ENCODE assay signal across 33 cellular contexts in the genomic region with DNA sequence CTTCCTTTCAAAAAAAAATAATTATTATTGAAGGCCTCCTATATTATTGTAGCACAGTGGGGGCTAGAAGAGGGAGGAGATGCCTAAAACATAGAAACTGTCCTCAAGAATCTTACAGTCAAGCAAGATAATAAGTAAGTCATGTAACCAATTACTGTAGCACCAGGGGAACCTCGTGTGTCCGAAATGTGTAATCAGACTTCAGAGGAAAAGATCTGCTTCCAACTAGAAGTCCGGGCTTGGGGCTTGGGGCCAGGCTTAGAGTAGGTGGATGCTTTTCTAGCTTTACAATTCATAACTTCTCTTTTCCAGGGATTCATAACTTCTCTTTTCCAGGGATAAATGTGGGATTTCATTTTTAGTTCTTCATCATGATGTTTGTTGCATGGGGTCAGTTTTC. TPM values are rescaled to one million over a fixed set of nuclear protein-coding genes. Genes with fewer than 3 reads are reported as not detected.
"Had no signal": no experiment of that assay in that cellular context is flagged by ENCODE, and none has a peak within 500 bp of the region (broad histone marks: within the 10 kb centered on the region; RNA-seq: fewer than 3 reads in every experiment).

No MANE protein-coding gene starts in this region.

- H3K36me3 Mint-ChIP-seq: activated naive CD8-positive, alpha-beta T cell had no signal

- H3K36me3 ChIP-seq: gastrocnemius medialis had no signal

- H3K4me3 ChIP-seq: coronary artery, dorsolateral prefrontal cortex, esophagus muscularis mucosa, gastrocnemius medialis had no signal

- H3K4me1 ChIP-seq: foreskin keratinocyte, gastrocnemius medialis had no signal

- H3K9me3 ChIP-seq: esophagus muscularis mucosa, gastrocnemius medialis had no signal

- H3K4me3 Mint-ChIP-seq: activated B cell treated with CpG ODN at 0.5 μM for 24 hours; activated CD8-positive, alpha-beta T cell treated with anti-CD3 and anti-CD28 coated beads for 36 hours; activated naive CD8-positive, alpha-beta T cell; activated T-cell treated with anti-CD3 and anti-CD28 coated beads, Interleukin-2, amount 50 U/mL, for 4 hours; activated T-helper 17 cell treated with anti-CD3 and anti-CD28 coated beads, Interleukin-2, amount 50 U/mL, for 72 hours; dendritic cell treated with granulocyte-macrophage colony-stimulating factor and Interleukin-4, amounts not matched to agents 40 ng/mL and 50 ng/mL, for 4 days; endodermal cell; T-helper 17 cell; T-helper 2 cell treated with Interferon-gamma antibody and Interleukin-4, amounts not matched to agents 5 μg/mL and 100 μg/mL, for 36 hours had no signal

- ATAC-seq: activated CD4-positive, CD25-positive, alpha-beta regulatory T cell treated with anti-CD3 and anti-CD28 coated beads, Interleukin-2, amount 50 U/mL, for 24 hours; activated CD8-positive, alpha-beta T cell treated with anti-CD3 and anti-CD28 coated beads for 36 hours; activated T-cell treated with anti-CD3 and anti-CD28 coated beads, Interleukin-2, amount 50 U/mL, for 4 hours; activated T-helper 17 cell treated with anti-CD3 and anti-CD28 coated beads, Interleukin-2, amount 50 U/mL, for 72 hours; foreskin keratinocyte; gastrocnemius medialis; T-helper 17 cell had no signal

- H3K4me1 Mint-ChIP-seq: activated B cell treated with CpG ODN at 0.5 μM for 24 hours; activated T-helper 17 cell treated with anti-CD3 and anti-CD28 coated beads, Interleukin-2, amount 50 U/mL, for 72 hours; T-helper 17 cell had no signal

- DNase-seq: activated B cell treated with CpG ODN at 0.5 μM for 24 hours; activated CD4-positive, alpha-beta T cell treated with anti-CD3 and anti-CD28 coated beads for 48 hours; activated CD4-positive, alpha-beta T cell treated with anti-CD3 and anti-CD28 coated beads, Interleukin-2, amount 50 U/mL, for 1 hour; activated CD4-positive, alpha-beta T cell treated with anti-CD3 and anti-CD28 coated beads, Interleukin-2, amount 50 U/mL, for 48 hours; activated CD8-positive, alpha-beta memory T cell treated with anti-CD3 and anti-CD28 coated beads for 24 hours; activated CD8-positive, alpha-beta T cell treated with anti-CD3 and anti-CD28 coated beads for 36 hours; activated effector memory CD4-positive, alpha-beta T cell treated with Interleukin-2 at 50 U/mL for 16 hours; activated gamma-delta T cell treated with Interleukin-2 at 50 U/mL for 16 hours; activated naive CD4-positive, alpha-beta T cell treated with anti-CD3 and anti-CD28 coated beads, Interleukin-2, amount 50 U/mL, for 16 hours; activated naive CD4-positive, alpha-beta T cell treated with Interleukin-2 at 50 U/mL for 16 hours; activated T-cell treated with anti-CD3 and anti-CD28 coated beads, Interleukin-2, amount 50 U/mL, for 4 hours; amniotic stem cell; anterior cingulate cortex; central memory CD4-positive, alpha-beta T cell; cerebellar nuclear complex; dorsolateral prefrontal cortex; effector memory CD4-positive, alpha-beta T cell; endodermal cell; erythroblast; foreskin keratinocyte; gastrocnemius medialis; glutamatergic neuron; T-helper 1 cell; T-helper 17 cell; T1000; WERI-Rb-1 had no signal

- H3K27ac Mint-ChIP-seq: activated B cell treated with CpG ODN at 0.5 μM for 24 hours; activated CD8-positive, alpha-beta T cell treated with anti-CD3 and anti-CD28 coated beads for 36 hours; activated naive CD8-positive, alpha-beta T cell; activated T-helper 17 cell treated with anti-CD3 and anti-CD28 coated beads, Interleukin-2, amount 50 U/mL, for 72 hours; dendritic cell treated with granulocyte-macrophage colony-stimulating factor and Interleukin-4, amounts not matched to agents 40 ng/mL and 50 ng/mL, for 4 days; endodermal cell; T-helper 17 cell; T-helper 2 cell treated with Interferon-gamma antibody and Interleukin-4, amounts not matched to agents 5 μg/mL and 100 μg/mL, for 36 hours had no signal

- H3K27me3 ChIP-seq: esophagus muscularis mucosa, foreskin keratinocyte, gastrocnemius medialis had no signal

- H3K27ac ChIP-seq: coronary artery, dorsolateral prefrontal cortex, esophagus muscularis mucosa, foreskin keratinocyte, gastrocnemius medialis, WERI-Rb-1 had no signal

- H3K27me3 Mint-ChIP-seq: activated B cell treated with CpG ODN at 0.5 μM for 24 hours; dendritic cell treated with granulocyte-macrophage colony-stimulating factor and Interleukin-4, amounts not matched to agents 40 ng/mL and 50 ng/mL, for 4 days had no signal

- H3K9me3 Mint-ChIP-seq: activated B cell treated with CpG ODN at 0.5 μM for 24 hours; activated CD8-positive, alpha-beta T cell treated with anti-CD3 and anti-CD28 coated beads for 36 hours; activated T-cell treated with anti-CD3 and anti-CD28 coated beads, Interleukin-2, amount 50 U/mL, for 4 hours; activated T-helper 17 cell treated with anti-CD3 and anti-CD28 coated beads, Interleukin-2, amount 50 U/mL, for 72 hours; dendritic cell treated with granulocyte-macrophage colony-stimulating factor and Interleukin-4, amounts not matched to agents 40 ng/mL and 50 ng/mL, for 4 days; endodermal cell; T-helper 2 cell treated with Interferon-gamma antibody and Interleukin-4, amounts not matched to agents 5 μg/mL and 100 μg/mL, for 36 hours had no signal

RNA-seq across cellular contexts. Expression of a gene that starts 29.2 kb away (rescaled TPM):
- total RNA-seq: activated T-helper 17 cell treated with anti-CD3 and anti-CD28 coated beads, Interleukin-2, amount 50 U/mL, for 72 hours; T-helper 17 cell had no signal
